ENCODE assay signal across 8 cellular contexts in genomic region chr9:20622330-20623020, GRCh38. TPM values are rescaled to one million over a fixed set of nuclear protein-coding genes. Genes with fewer than 3 reads are reported as not detected.
A peak's percentile ranks its signal among the peaks of the same experiment; 100 is the strongest.
DNase-seq lines count a peak whose midpoint lies in the region; ATAC-seq and TF ChIP-seq lines count a peak whose summit lies in the region.

Gene MLLT3 (minus strand): TSS chr9:20622499.

- TF ChIP-seq CTCF in gastroesophageal sphincter (IDR thresholded peaks at IDR 0.05), result peak in 1 of 4 experiments; percentile 57

- TF ChIP-seq POLR2A in gastroesophageal sphincter (IDR thresholded peaks at IDR 0.05), result peak; percentile 37 to 49

- no peak for TF ChIP-seq EP300 in gastroesophageal sphincter (IDR thresholded peaks at IDR 0.05)

- peak; percentile 94 for ATAC-seq in gastroesophageal sphincter

- peaks cover 0 to 48% (median 0%) of the 10 kb centered on the region in 3 donors for H3K4me1 ChIP-seq in gastroesophageal sphincter

- no peaks in the 10 kb centered on the region for H3K9me3 ChIP-seq in gastroesophageal sphincter

- peak within 1 kb of the TSS; percentile 53 for H3K4me3 ChIP-seq in H7 (ENCODE audit: insufficient read depth, low read depth, low read length)
- H3K4me3 ChIP-seq in gastroesophageal sphincter, result peak within 1 kb of the TSS; percentile 96 to 97

- peak; percentile 95 for DNase-seq in ELR (ENCODE audit: low read depth)
- DNase-seq in H7, result peak; percentile 95
- peak; percentile 96 for DNase-seq in M059J (ENCODE audit: low read depth)
- DNase-seq in SIG-M5 (lab: John Stamatoyannopoulos, UW), result peak; percentile 56
- DNase-seq in activated naive CD4-positive, alpha-beta T cell treated with Interleukin-2 at 50 U/mL for 16 hours, result peak; percentile 97
- peak; percentile 68 for DNase-seq in non-pigmented ciliary epithelial cell (ENCODE audit: low read depth)
- DNase-seq in substantia nigra (lab: John Stamatoyannopoulos, UW), result peak in 48 of 49 donors; percentile 67 to 97 (median 92)

- no peaks in the 10 kb centered on the region for H3K36me3 ChIP-seq in H7 (replicated peaks; ENCODE audit: control insufficient read depth, insufficient read depth, low read length)
- H3K36me3 ChIP-seq in gastroesophageal sphincter, result no peaks in the 10 kb centered on the region

- H3K27ac ChIP-seq in gastroesophageal sphincter (peak within 1 kb of the TSS; percentile 76 to 96 (median 92)), substantia nigra (ENCODE audit: low read depth, low read length, poor library complexity, severe bottlenecking) (peak within 1 kb of the TSS; percentile 94)

- peaks cover 51% of the 10 kb centered on the region for H3K27me3 ChIP-seq in H7 (ENCODE audit: control insufficient read depth, insufficient read depth, low read length)
- no peaks in the 10 kb centered on the region for H3K27me3 ChIP-seq in gastroesophageal sphincter

- 0% methylated on average over 5 to 7 of the region's 41 CpGs for WGBS in gastroesophageal sphincter (ENCODE audit: low coverage in 1 of 2), 2 donors

RNA-seq across cellular contexts. Expression of gene MLLT3, which starts in this region (rescaled TPM):
- 4.3 and 7.8 TPM in 2 replicates for total RNA-seq in H7 (2014; rRNA removed; shearing (Covaris generic))
- total RNA-seq in M059J (2014; rRNA removed; shearing (Covaris generic)), result 13.8 and 18.1 TPM in 2 replicates
- 10 to 100 TPM; 21.2 to 37.2 (median 29.6) TPM for total RNA-seq in gastroesophageal sphincter

Comparison
In these comparisons a context has a peak if more than half of its experiments do, and no peak if none do; other contexts are left out.
1. Peak in every context shown above with its lines: DNase-seq, ATAC-seq, H3K4me3 ChIP-seq and H3K27ac ChIP-seq.